ENCODE assay signal across 1 cellular context in genomic region chr5:132839426-132840301, GRCh38.
TF ChIP-seq lines count a peak whose summit lies in the region.

No MANE protein-coding gene starts in this region.

TF ChIP-seq in K562, 482 proteins besides CTCF, POLR2A, EP300 and RAD21:
- TF ChIP-seq ESRRA (IDR thresholded peaks at IDR 0.05; ENCODE audit: borderline replicate concordance, low read depth) (no peak), ZNF589 (CRISPR knock-in tag; IDR thresholded peaks at IDR 0.05; ENCODE audit: low read depth) (no peak), ZKSCAN3 (CRISPR knock-in tag; IDR thresholded peaks at IDR 0.05) (no peak), FOXK1 (CRISPR knock-in tag; IDR thresholded peaks at IDR 0.05; ENCODE audit: borderline replicate concordance) (no peak), ZNF165 (CRISPR knock-in tag; IDR thresholded peaks at IDR 0.05; ENCODE audit: borderline replicate concordance) (no peak), CCAR2 (IDR thresholded peaks at IDR 0.05; ENCODE audit: low read depth, low read length) (no peak), ZNF41 (CRISPR knock-in tag; conservative IDR thresholded peaks at IDR 0.05) (no peak), HMG20B (CRISPR knock-in tag; IDR thresholded peaks at IDR 0.05) (no peak), NFE2L1 (tag; IDR thresholded peaks at IDR 0.05; ENCODE audit: borderline replicate concordance, low read depth) (no peak), C11orf30 (IDR thresholded peaks at IDR 0.05; ENCODE audit: low read depth) (no peak)
